13 cellular contexts compared by ENCODE assay signal in genomic region chr5:36740259-36740898, GRCh38.
DNase-seq lines count a peak whose midpoint lies in the region; ATAC-seq, FAIRE-seq and TF ChIP-seq lines count a peak whose summit lies in the region.
"Had no signal": no experiment of that assay in that cellular context is flagged by ENCODE, and none has a peak within 500 bp of the region (broad histone marks: within the 10 kb centered on the region; RNA-seq: fewer than 3 reads in every experiment).

No MANE protein-coding gene starts in this region.

- H3K27me3 ChIP-seq in K562 (ENCODE audit: control insufficient read depth in 2 of 2, insufficient read depth in 2 of 2, low read length in 2 of 2): peaks cover under 1 to 15% of the 10 kb centered on the region in 2 experiments; a peak in 4 of 5 replicates
- peaks cover 24% of the 10 kb centered on the region for H3K27me3 ChIP-seq in neural progenitor cell

- peaks cover 19% of the 10 kb centered on the region for H3K27me3 Mint-ChIP-seq in neural progenitor cell (ENCODE audit: insufficient read depth, low read depth)

- CTCF ChIA-PET in K562 (lab: Yijun Ruan, JAX; ENCODE audit: low intra/inter-chr PET ratio): interaction anchor here (0.7 to 2.7 kb wide), 5 partner anchors 9 to 368 kb away, joined by 3 to 13 read pairs (median 4); no protein-coding TSS in a partner anchor

- H3K4me1 ChIP-seq in K562 (replicated peaks in 1 of 2; ENCODE audit: control insufficient read depth in 2 of 2, insufficient read depth in 2 of 2, low read length in 2 of 2) (peaks cover 17 to 25% of the 10 kb centered on the region in 2 experiments), neural progenitor cell (no peaks in the 10 kb centered on the region)

- peaks cover 10% of the 10 kb centered on the region for H3K4me1 Mint-ChIP-seq in neural progenitor cell

- TF ChIP-seq CTCF in K562 (IDR thresholded peaks at IDR 0.05 in 2 of 3, conservative IDR thresholded peaks at IDR 0.05 in 1 of 3; ENCODE audit: insufficient read depth in 2 of 3, low read depth in 1 of 3, low read length in 3 of 3) (no peak), neural progenitor cell (IDR thresholded peaks at IDR 0.05) (no peak)

- 15% methylated on average over 8 of the region's 8 CpGs for WGBS in K562 (ENCODE audit: insufficient coverage, low coverage, missing lambda C conversion rate)

- H4K20me1 ChIP-seq in K562 (replicated peaks; ENCODE audit: control insufficient read depth, insufficient read depth, low read length) (no peaks in the 10 kb centered on the region), neural progenitor cell (ENCODE audit: low read depth) (no peaks in the 10 kb centered on the region)
- H4K20me1 ChIP-seq: BLaER1 treated with 17β-estradiol and CSF1 and Interleukin-3, amounts not matched to agents 10 nM and 100 nM had no signal

- no peak for TF ChIP-seq RAD21 in K562 (CRISPR knock-in tag; conservative IDR thresholded peaks at IDR 0.05 in 1 of 2, IDR thresholded peaks at IDR 0.05 in 1 of 2)

- H3F3A ChIP-seq in neural progenitor cell (ENCODE audit: low read depth): peaks cover 7% of the 10 kb centered on the region

- BruUV-seq in K562 (replicated peaks; lab: Mats Ljungman, UMichigan): no TSS peak

- no peaks in the 10 kb centered on the region for H3K36me3 Mint-ChIP-seq in neural progenitor cell
- H3K36me3 Mint-ChIP-seq: immature natural killer cell had no signal

- DNase-seq in ELR (ENCODE audit: low read depth) (peak; percentile 3), NCI-H226 (peak; percentile 93), K562 (ENCODE audit: extremely low read depth in 1 of 4, low spot score in 3 of 4) (peak in 2 of 4 experiments; percentile 45 to 57), neural progenitor cell (ENCODE audit: low spot score) (no peak), NCI-H146 (lab: John Stamatoyannopoulos, UW) (no peak), GDM1 (lab: John Stamatoyannopoulos, UW) (no peak)

- H2AFZ ChIP-seq in K562 (ENCODE audit: low read depth, low read length): peak overlapping the region; percentile 76
- H2AFZ ChIP-seq in neural progenitor cell (replicated peaks): peak overlapping the region; percentile 90

- H3K9me3 ChIP-seq in K562 (replicated peaks; ENCODE audit: control insufficient read depth, insufficient read depth, low read depth, low read length) (no peaks in the 10 kb centered on the region), neural progenitor cell (ENCODE audit: low read depth) (no peaks in the 10 kb centered on the region)
- H3K9me3 ChIP-seq: BLaER1 treated with 17β-estradiol and CSF1 and Interleukin-3, amounts not matched to agents 10 nM and 100 nM; mucosa of descending colon had no signal

- POLR2A ChIA-PET in K562 (lab: Yijun Ruan, JAX): interaction anchor here (0.5 to 2.4 kb wide), 11 partner anchors 10 to 458 kb away, joined by 3 to 13 read pairs (median 3); partner anchors contain the start of gene NIPBL

- no peaks in the 10 kb centered on the region for H3K9me3 Mint-ChIP-seq in neural progenitor cell
- H3K9me3 Mint-ChIP-seq: activated T-cell treated with anti-CD3 and anti-CD28 coated beads, Interleukin-2, amount 50 U/mL, for 72 hours; immature natural killer cell; stimulated activated naive CD8-positive, alpha-beta T cell treated with anti-CD3 and anti-CD28 coated beads, Interleukin-15, amount 100 ng/mL, for 72 hours had no signal

- ATAC-seq in K562 (peak; percentile 62), GM18873 (IDR thresholded peaks at IDR 0.05; ENCODE audit: low FRiP score, unreplicated experiment) (no peak), HG03095 (IDR thresholded peaks at IDR 0.05; ENCODE audit: unreplicated experiment) (no peak)

- TF ChIP-seq EP300 in K562 (IDR thresholded peaks at IDR 0.05; ENCODE audit: low read length): no peak

- no peaks in the 10 kb centered on the region for H3K79me2 ChIP-seq in K562 (ENCODE audit: control insufficient read depth, insufficient read depth, low read length)
- H3K79me2 ChIP-seq in neural progenitor cell (ENCODE audit: low read depth): no peaks in the 10 kb centered on the region

- no peak overlapping the region for H3K4me3 Mint-ChIP-seq in neural progenitor cell
- H3K4me3 Mint-ChIP-seq: activated T-cell treated with anti-CD3 and anti-CD28 coated beads, Interleukin-2, amount 50 U/mL, for 72 hours; immature natural killer cell; stimulated activated naive CD8-positive, alpha-beta T cell treated with anti-CD3 and anti-CD28 coated beads, Interleukin-15, amount 100 ng/mL, for 72 hours had no signal

- H3K4me3 ChIP-seq in K562 (no peak overlapping the region), neural progenitor cell (no peak overlapping the region)
- H3K4me3 ChIP-seq: BLaER1 treated with 17β-estradiol and CSF1 and Interleukin-3, amounts not matched to agents 10 nM and 100 nM; mucosa of descending colon had no signal

- intact Hi-C loops in K562 (cut with micrococcal nuclease): loop anchor here (2.0 kb wide), 1 partner anchor 266 kb away; no protein-coding TSS in a partner anchor

- in situ Hi-C loops in K562 (cut with MboI): loop anchor here (25.0 kb wide), 1 partner anchor 1447 kb away; no protein-coding TSS in a partner anchor

- H3K4me2 ChIP-seq in K562 (ENCODE audit: insufficient read depth, low read length) (peak overlapping the region; percentile 62), neural progenitor cell (no peak overlapping the region)
- H3K4me2 ChIP-seq: BLaER1 treated with 17β-estradiol and CSF1 and Interleukin-3, amounts not matched to agents 10 nM and 100 nM had no signal

- no peaks in the 10 kb centered on the region for H3K9me1 ChIP-seq in K562 (ENCODE audit: control insufficient read depth, insufficient read depth, low read length)

- TF ChIP-seq POLR2A in K562 (conservative IDR thresholded peaks at IDR 0.05): no peak

- H3K36me3 ChIP-seq in K562 (ENCODE audit: control insufficient read depth, insufficient read depth, low read length) (no peaks in the 10 kb centered on the region), neural progenitor cell (no peaks in the 10 kb centered on the region)
- H3K36me3 ChIP-seq: BLaER1 treated with 17β-estradiol and CSF1 and Interleukin-3, amounts not matched to agents 10 nM and 100 nM had no signal

- peak; percentile 75 for FAIRE-seq in K562 (lab: Jason Lieb, UNC)

- H3K27ac ChIP-seq in K562 (ENCODE audit: extremely low read depth, low read depth, low read length): peak overlapping the region; percentile 66; the same call in 2 of the 3 replicates
- no peak overlapping the region for H3K27ac ChIP-seq in neural progenitor cell
- H3K27ac ChIP-seq: BLaER1 treated with 17β-estradiol and CSF1 and Interleukin-3, amounts not matched to agents 10 nM and 100 nM had no signal

- no peak overlapping the region for H3K27ac Mint-ChIP-seq in neural progenitor cell
- H3K27ac Mint-ChIP-seq: activated T-cell treated with anti-CD3 and anti-CD28 coated beads, Interleukin-2, amount 50 U/mL, for 72 hours; immature natural killer cell; stimulated activated naive CD8-positive, alpha-beta T cell treated with anti-CD3 and anti-CD28 coated beads, Interleukin-15, amount 100 ng/mL, for 72 hours had no signal

- H3K9ac ChIP-seq in K562 (ENCODE audit: insufficient read depth in 1 of 2, low read depth in 2 of 2, low read length in 2 of 2) (peak overlapping the region in 1 of 2 experiments; percentile 14; a peak in 1 of 4 replicates), neural progenitor cell (no peak overlapping the region)
- H3K9ac ChIP-seq: BLaER1 treated with 17β-estradiol and CSF1 and Interleukin-3, amounts not matched to agents 10 nM and 100 nM had no signal

TF ChIP-seq in K562, 482 proteins besides CTCF, POLR2A, EP300 and RAD21 (continues in another document):
- TF ChIP-seq ZNF589 (CRISPR knock-in tag; IDR thresholded peaks at IDR 0.05; ENCODE audit: low read depth): peak; percentile 57; the same call in 1 of the 2 replicates
- TF ChIP-seq FOXA3 (CRISPR knock-in tag; conservative IDR thresholded peaks at IDR 0.05 in 1 of 2, IDR thresholded peaks at IDR 0.05 in 1 of 2): no peak; a peak in 1 of 4 replicates
- TF ChIP-seq MEIS2 (IDR thresholded peaks at IDR 0.05; ENCODE audit: partially characterized antibody): no peak
- no peak for TF ChIP-seq RUNX1 (IDR thresholded peaks at IDR 0.05; ENCODE audit: low read depth)
- no peak for TF ChIP-seq CSDE1 (IDR thresholded peaks at IDR 0.05)
- TF ChIP-seq SP1 (CRISPR knock-in tag; IDR thresholded peaks at IDR 0.05): 0 out of 2 replicates have a peak, but pooled peaks have one; percentile 7
- no peak for TF ChIP-seq GATAD2B (IDR thresholded peaks at IDR 0.05; ENCODE audit: borderline replicate concordance)
- no peak for TF ChIP-seq HNRNPH1 (optimal IDR thresholded peaks at IDR 0.05; ENCODE audit: low read depth, low read length)
- no peak for TF ChIP-seq ZNF584 (CRISPR knock-in tag; IDR thresholded peaks at IDR 0.05; ENCODE audit: low read depth)
- no peak for TF ChIP-seq ZNF224 (CRISPR knock-in tag; IDR thresholded peaks at IDR 0.05)
- TF ChIP-seq JUND (IDR thresholded peaks at IDR 0.05; ENCODE audit: borderline replicate concordance, low read depth, low read length): peak; percentile 26; the same call in 1 of the 2 replicates
- TF ChIP-seq JUND (tag; IDR thresholded peaks at IDR 0.05; ENCODE audit: borderline replicate concordance, low read depth, low read length): no peak; the same call in 1 of the 3 replicates
- TF ChIP-seq RCOR1 (IDR thresholded peaks at IDR 0.05; ENCODE audit: borderline replicate concordance in 1 of 2, low read depth in 2 of 2, low read length in 2 of 2): peak in 1 of 2 experiments; percentile 22; a peak in 1 of 4 replicates

Comparison
In these comparisons a context has a peak if more than half of its experiments do, and no peak if none do; other contexts are left out.
1. DNase-seq: peak in ELR (single experiment) and NCI-H226 (single experiment); none in neural progenitor cell (single experiment), NCI-H146 (single experiment) and GDM1 (single experiment).